In genomic region chr19:57351867-57352266, GRCh38 we compare ENCODE assay signal across 8 cellular contexts. TPM values are rescaled to one million over a fixed set of nuclear protein-coding genes. Genes with fewer than 3 reads are reported as not detected.
DNase-seq lines count a peak whose midpoint lies in the region; ATAC-seq and TF ChIP-seq lines count a peak whose summit lies in the region.

No MANE protein-coding gene starts in this region.

- H3K4me3 ChIP-seq in BE2C (ENCODE audit: low read depth, low read length), result peak overlapping the region; percentile 99
- peak overlapping the region; percentile 95 for H3K4me3 ChIP-seq in Jurkat, Clone E6-1 (ENCODE audit: low read length)
- H3K4me3 ChIP-seq in colonic mucosa, result peak overlapping the region; percentile 80
- peak overlapping the region; percentile 96 for H3K4me3 ChIP-seq in mucosa of stomach (ENCODE audit: low read length)

- H3K9ac ChIP-seq in colonic mucosa (ENCODE audit: low read depth in 2 of 2, low read length in 2 of 2) (peak overlapping the region; percentile 85 to 86), mucosa of stomach (ENCODE audit: low read length) (peak overlapping the region; percentile 90)

- no peaks in the 10 kb centered on the region for H3K4me1 ChIP-seq in BE2C
- H3K4me1 ChIP-seq in colonic mucosa, result no peaks in the 10 kb centered on the region
- peaks cover 11% of the 10 kb centered on the region for H3K4me1 ChIP-seq in mucosa of stomach (ENCODE audit: control insufficient read depth, insufficient read depth, low read length)

- H3K9me3 ChIP-seq in BE2C (no peaks in the 10 kb centered on the region), colonic mucosa (no peaks in the 10 kb centered on the region), mucosa of stomach (ENCODE audit: control insufficient read depth, low read length) (peaks cover 6% of the 10 kb centered on the region)

- H3K27me3 ChIP-seq in BE2C (no peaks in the 10 kb centered on the region), colonic mucosa (no peaks in the 10 kb centered on the region), mucosa of stomach (ENCODE audit: control insufficient read depth, insufficient read depth, low read length) (no peaks in the 10 kb centered on the region)

- H3K36me3 ChIP-seq in BE2C (peaks cover 32% of the 10 kb centered on the region), colonic mucosa (peaks cover 10% of the 10 kb centered on the region), mucosa of stomach (ENCODE audit: control insufficient read depth, insufficient read depth, low read length) (peaks cover 13% of the 10 kb centered on the region)

- no peak for ATAC-seq in GM21515 (IDR thresholded peaks at IDR 0.05; ENCODE audit: unreplicated experiment)

- intact Hi-C loops in colonic mucosa (cut with DNase I), result no loop called here

- TF ChIP-seq CTCF in BE2C (IDR thresholded peaks at IDR 0.05; ENCODE audit: low read depth, low read length) (no peak), colonic mucosa (IDR thresholded peaks at IDR 0.05) (no peak)

- H3K27ac ChIP-seq in colonic mucosa, result no peak overlapping the region

- no peak for DNase-seq in BE2C
- no peak for DNase-seq in Jurkat, Clone E6-1 (ENCODE audit: low read depth, low spot score)
- no peak for DNase-seq in colonic mucosa
- DNase-seq in RKO (ENCODE audit: low spot score), result no peak
- no peak for DNase-seq in OCI-M2 (lab: John Stamatoyannopoulos, UW; ENCODE audit: unreplicated experiment)
- no peak for DNase-seq in NCI-H2171 treated with DMSO at 0.1 percent for 48 hours (lab: John Stamatoyannopoulos, UW)

RNA-seq across cellular contexts. Expression of gene ZNF304, which starts 0.8 kb away (rescaled TPM):
- polyA plus RNA-seq in BE2C (2012; ENCODE audit: insufficient read depth, insufficient read length, low read depth), result 6.4 TPM
- 11.3 TPM for polyA plus RNA-seq in Jurkat, Clone E6-1 (2012; ENCODE audit: insufficient read depth, insufficient read length)
- 1 to 10 TPM; 3.6 TPM for total RNA-seq in colonic mucosa

RNA-seq across cellular contexts. Expression of gene TRAPPC2B, which starts 11.5 kb away (rescaled TPM):
- polyA plus RNA-seq in BE2C (2012; ENCODE audit: insufficient read depth, insufficient read length, low read depth), result 15.5 TPM
- 21.2 TPM for polyA plus RNA-seq in Jurkat, Clone E6-1 (2012; ENCODE audit: insufficient read depth, insufficient read length)
- 1 to 10 TPM; 3.8 to 4.6 TPM for total RNA-seq in colonic mucosa

RNA-seq across cellular contexts. Expression of gene ZNF547, which starts 11.5 kb away (rescaled TPM):
- polyA plus RNA-seq in BE2C (2012; ENCODE audit: insufficient read depth, insufficient read length, low read depth), result 6.8 TPM
- 2.0 TPM for polyA plus RNA-seq in Jurkat, Clone E6-1 (2012; ENCODE audit: insufficient read depth, insufficient read length)
- total RNA-seq in colonic mucosa, result 1 to 10 TPM; 1.2 to 2.3 TPM

RNA-seq across cellular contexts. Expression of gene ZNF543, which starts 31.6 kb away (rescaled TPM):
- 0.82 TPM for polyA plus RNA-seq in BE2C (2012; ENCODE audit: insufficient read depth, insufficient read length, low read depth)
- polyA plus RNA-seq in Jurkat, Clone E6-1 (2012; ENCODE audit: insufficient read depth, insufficient read length), result 1.1 TPM
- total RNA-seq in colonic mucosa, result 1 to 10 TPM; 3.2 to 3.7 TPM

RNA-seq across cellular contexts. Expression of gene ZNF548, which starts 37.8 kb away (rescaled TPM):
- 3.4 TPM for polyA plus RNA-seq in BE2C (2012; ENCODE audit: insufficient read depth, insufficient read length, low read depth)
- 12.0 TPM for polyA plus RNA-seq in Jurkat, Clone E6-1 (2012; ENCODE audit: insufficient read depth, insufficient read length)
- total RNA-seq in colonic mucosa, result 1 to 10 TPM; 6.5 to 7.6 TPM
